Comparison of ENCODE assay signal across 19 cellular contexts in genomic region chr17:75539969-75540729, GRCh38. TPM values are rescaled to one million over a fixed set of nuclear protein-coding genes. Genes with fewer than 3 reads are reported as not detected.
DNase-seq lines count a peak whose midpoint lies in the region; ATAC-seq and TF ChIP-seq lines count a peak whose summit lies in the region.
"Had no signal": no experiment of that assay in that cellular context is flagged by ENCODE, and none has a peak within 500 bp of the region (broad histone marks: within the 10 kb centered on the region; RNA-seq: fewer than 3 reads in every experiment).

No MANE protein-coding gene starts in this region.

- H3K9me3 ChIP-seq in heart right ventricle (no peaks in the 10 kb centered on the region), left ventricle myocardium inferior (replicated peaks) (no peaks in the 10 kb centered on the region), mucosa of stomach (ENCODE audit: control insufficient read depth, low read length) (no peaks in the 10 kb centered on the region)
- H3K9me3 ChIP-seq: spleen, uterus had no signal

- H3K27me3 ChIP-seq in heart right ventricle, result no peaks in the 10 kb centered on the region
- H3K27me3 ChIP-seq in left ventricle myocardium inferior (ENCODE audit: low read depth), result no peaks in the 10 kb centered on the region
- H3K27me3 ChIP-seq in mucosa of stomach (ENCODE audit: control insufficient read depth, insufficient read depth, low read length), result no peaks in the 10 kb centered on the region
- H3K27me3 ChIP-seq: spleen, uterus had no signal

- intact Hi-C loops in heart right ventricle (cut with DNase I), result loop anchor here in 2 of 10 donors (5.0 kb wide), 2 partner anchors 37 to 42 kb away; no protein-coding TSS in a partner anchor
- intact Hi-C loops in left ventricle myocardium inferior (cut with micrococcal nuclease), result no loop called here
- intact Hi-C loops in activated CD8-positive, alpha-beta T cell treated with anti-CD3 and anti-CD28 coated beads for 36 hours (cut with micrococcal nuclease), result no loop called here

- peak overlapping the region; percentile 79 for H3K27ac Mint-ChIP-seq in central memory CD8-positive, alpha-beta T cell (ENCODE audit: low read depth)
- H3K27ac Mint-ChIP-seq in activated CD8-positive, alpha-beta T cell treated with anti-CD3 and anti-CD28 coated beads for 36 hours, result no peak overlapping the region
- H3K27ac Mint-ChIP-seq: activated CD4-positive, alpha-beta T cell treated with anti-CD3 and anti-CD28 coated beads, Interleukin-2, amount 10 ng/mL, durations not matched to agents 7 days and 5 days had no signal

- TF ChIP-seq CTCF in heart right ventricle (IDR thresholded peaks at IDR 0.05), result no peak
- TF ChIP-seq CTCF in left ventricle myocardium inferior (IDR thresholded peaks at IDR 0.05; ENCODE audit: borderline replicate concordance), result no peak
- no peak for TF ChIP-seq CTCF in activated CD8-positive, alpha-beta T cell treated with anti-CD3 and anti-CD28 coated beads for 36 hours (IDR thresholded peaks at IDR 0.05)

- H3K36me3 ChIP-seq in heart right ventricle (no peaks in the 10 kb centered on the region), left ventricle myocardium inferior (no peaks in the 10 kb centered on the region), mucosa of stomach (ENCODE audit: control insufficient read depth, insufficient read depth, low read length) (no peaks in the 10 kb centered on the region)
- H3K36me3 ChIP-seq: uterus had no signal

- H3K4me1 Mint-ChIP-seq in central memory CD8-positive, alpha-beta T cell, result peaks cover 29% of the 10 kb centered on the region
- H3K4me1 Mint-ChIP-seq in activated CD8-positive, alpha-beta T cell treated with anti-CD3 and anti-CD28 coated beads for 36 hours (ENCODE audit: low read depth), result peaks cover 9% of the 10 kb centered on the region

- H3K27ac ChIP-seq in heart right ventricle, result no peak overlapping the region
- no peak overlapping the region for H3K27ac ChIP-seq in left ventricle myocardium inferior (replicated peaks)
- H3K27ac ChIP-seq: uterus had no signal

- DNase-seq in heart right ventricle, result no peak
- no peak for DNase-seq in left ventricle myocardium inferior
- DNase-seq in central memory CD8-positive, alpha-beta T cell (ENCODE audit: low spot score in 2 of 2), result no peak
- DNase-seq in H4 (ENCODE audit: low spot score), result no peak
- DNase-seq in activated CD8-positive, alpha-beta T cell treated with anti-CD3 and anti-CD28 coated beads for 36 hours, result no peak
- DNase-seq in NCI-H2107 (lab: John Stamatoyannopoulos, UW), result no peak
- no peak for DNase-seq in NCI-H774 (lab: John Stamatoyannopoulos, UW)
- DNase-seq: activated CD4-positive, alpha-beta T cell treated with anti-CD3 and anti-CD28 coated beads, Interleukin-2, amount 10 ng/mL, durations not matched to agents 7 days and 5 days; activated naive CD4-positive, alpha-beta T cell; amygdala; effector memory CD4-positive, alpha-beta T cell; H9; NCI-H1694; NCI-H226; spleen; SW 1271; uterus had no signal

- H3K27me3 Mint-ChIP-seq in central memory CD8-positive, alpha-beta T cell, result no peaks in the 10 kb centered on the region
- no peaks in the 10 kb centered on the region for H3K27me3 Mint-ChIP-seq in activated CD8-positive, alpha-beta T cell treated with anti-CD3 and anti-CD28 coated beads for 36 hours
- H3K27me3 Mint-ChIP-seq: activated CD4-positive, alpha-beta T cell treated with anti-CD3 and anti-CD28 coated beads, Interleukin-2, amount 10 ng/mL, durations not matched to agents 7 days and 5 days had no signal

- peak in 6 of 8 donors; percentile 10 to 56 (median 24) for ATAC-seq in heart right ventricle
- no peak for ATAC-seq in central memory CD8-positive, alpha-beta T cell (replicated peaks; ENCODE audit: extremely low read depth, poor library complexity, severe bottlenecking)
- ATAC-seq in activated CD8-positive, alpha-beta T cell treated with anti-CD3 and anti-CD28 coated beads for 36 hours, result no peak

- 87 to 88% methylated on average over 13 of the region's 13 CpGs for WGBS in heart right ventricle, 2 donors

- no peak overlapping the region for H3K4me3 Mint-ChIP-seq in central memory CD8-positive, alpha-beta T cell
- H3K4me3 Mint-ChIP-seq in activated CD8-positive, alpha-beta T cell treated with anti-CD3 and anti-CD28 coated beads for 36 hours, result no peak overlapping the region
- H3K4me3 Mint-ChIP-seq: activated CD4-positive, alpha-beta T cell treated with anti-CD3 and anti-CD28 coated beads, Interleukin-2, amount 10 ng/mL, durations not matched to agents 7 days and 5 days; CD14-positive monocyte; H9 had no signal

- H3K9me3 Mint-ChIP-seq in central memory CD8-positive, alpha-beta T cell, result no peaks in the 10 kb centered on the region
- H3K9me3 Mint-ChIP-seq in activated CD8-positive, alpha-beta T cell treated with anti-CD3 and anti-CD28 coated beads for 36 hours, result no peaks in the 10 kb centered on the region
- H3K9me3 Mint-ChIP-seq: activated CD4-positive, alpha-beta T cell treated with anti-CD3 and anti-CD28 coated beads, Interleukin-2, amount 10 ng/mL, durations not matched to agents 7 days and 5 days; H9 had no signal

- peaks cover 17% of the 10 kb centered on the region for H3K36me3 Mint-ChIP-seq in central memory CD8-positive, alpha-beta T cell (ENCODE audit: insufficient read depth)
- no peaks in the 10 kb centered on the region for H3K36me3 Mint-ChIP-seq in activated CD8-positive, alpha-beta T cell treated with anti-CD3 and anti-CD28 coated beads for 36 hours (ENCODE audit: low read depth)
- H3K36me3 Mint-ChIP-seq: CD14-positive monocyte had no signal

- H3K9ac ChIP-seq in mucosa of stomach (ENCODE audit: low read length), result peak overlapping the region; percentile 2

- no peaks in the 10 kb centered on the region for H3K4me1 ChIP-seq in heart right ventricle
- no peaks in the 10 kb centered on the region for H3K4me1 ChIP-seq in left ventricle myocardium inferior
- peaks cover 89% of the 10 kb centered on the region for H3K4me1 ChIP-seq in mucosa of stomach (ENCODE audit: control insufficient read depth, insufficient read depth, low read length)
- H3K4me1 ChIP-seq: uterus had no signal

- H3K4me3 ChIP-seq in heart right ventricle (no peak overlapping the region), left ventricle myocardium inferior (no peak overlapping the region), mucosa of stomach (ENCODE audit: low read length) (no peak overlapping the region)
- H3K4me3 ChIP-seq: spleen, uterus had no signal

- POLR2A ChIA-PET in activated CD8-positive, alpha-beta T cell treated with anti-CD3 and anti-CD28 coated beads for 36 hours (lab: Charles Lee), result no interaction called here

- CTCF ChIA-PET in activated CD8-positive, alpha-beta T cell treated with anti-CD3 and anti-CD28 coated beads for 36 hours (lab: Charles Lee), result interaction anchor here (1.2 kb wide), 1 partner anchor 13 kb away, joined by 5 read pairs; no protein-coding TSS in a partner anchor

RNA-seq across cellular contexts. Expression of gene LLGL2, which starts 14.7 kb away (rescaled TPM):
- total RNA-seq in heart right ventricle, result 1 to 10 TPM; 1.1 to 5.0 (median 2.6) TPM
- 10 to 100 TPM in 1 of 2 donors, 1 to 10 TPM in 1; 5.6 to 14.8 TPM for polyA plus RNA-seq in heart right ventricle
- total RNA-seq in left ventricle myocardium inferior, result 2.0 TPM
- total RNA-seq in H4 (2014; rRNA removed; shearing (Covaris generic)), result 7.8 and 13.0 TPM in 2 replicates
- 1 to 10 TPM; 7.2 to 7.4 TPM for total RNA-seq in activated CD8-positive, alpha-beta T cell treated with anti-CD3 and anti-CD28 coated beads for 36 hours

RNA-seq across cellular contexts. Expression of gene TSEN54, which starts 23.8 kb away (rescaled TPM):
- 1 to 10 TPM; 4.2 to 9.9 (median 6.1) TPM for total RNA-seq in heart right ventricle
- 10 to 100 TPM; 13.6 to 18.1 TPM for polyA plus RNA-seq in heart right ventricle
- total RNA-seq in left ventricle myocardium inferior, result 6.8 TPM
- total RNA-seq in H4 (2014; rRNA removed; shearing (Covaris generic)), result 24.1 and 28.6 TPM in 2 replicates
- total RNA-seq in activated CD8-positive, alpha-beta T cell treated with anti-CD3 and anti-CD28 coated beads for 36 hours, result 10 to 100 TPM; 38.8 to 45.4 TPM

RNA-seq across cellular contexts. Expression of gene CASKIN2, which starts 24.8 kb away (rescaled TPM):
- total RNA-seq in heart right ventricle, result 10 to 100 TPM; 29.0 to 59.2 (median 37.2) TPM
- polyA plus RNA-seq in heart right ventricle, result 10 to 100 TPM; 17.6 to 31.2 TPM
- 34.3 TPM for total RNA-seq in left ventricle myocardium inferior
- 5.4 and 8.3 TPM in 2 replicates for total RNA-seq in H4 (2014; rRNA removed; shearing (Covaris generic))
- total RNA-seq in activated CD8-positive, alpha-beta T cell treated with anti-CD3 and anti-CD28 coated beads for 36 hours, result 1 to 10 TPM; 2.2 to 2.5 TPM
- polyA plus RNA-seq: CD14-positive monocyte had no signal

RNA-seq across cellular contexts. Expression of gene MYO15B, which starts 47.5 kb away (rescaled TPM):
- total RNA-seq in heart right ventricle, result 10 to 100 TPM; 27.9 to 62.2 (median 45.8) TPM
- 100 to 1,000 TPM in 1 of 2 donors, 10 to 100 TPM in 1; 30.8 to 205 TPM for polyA plus RNA-seq in heart right ventricle
- total RNA-seq in left ventricle myocardium inferior, result 43.0 TPM
- total RNA-seq in H4 (2014; rRNA removed; shearing (Covaris generic)), result 0.02 and 1.1 TPM in 2 replicates
- 10 to 100 TPM; 24.9 to 28.7 TPM for total RNA-seq in activated CD8-positive, alpha-beta T cell treated with anti-CD3 and anti-CD28 coated beads for 36 hours

Comparison
In these comparisons a context has a peak if more than half of its experiments do, and no peak if none do; other contexts are left out.
1. ATAC-seq: peak in heart right ventricle (6 of 8); none in central memory CD8-positive, alpha-beta T cell (single experiment) and activated CD8-positive, alpha-beta T cell treated with anti-CD3 and anti-CD28 coated beads for 36 hours (single experiment).